ENCODE assay signal across 9 cellular contexts in genomic region chr6:163306000-163306399, GRCh38.
"Had no signal": no experiment of that assay in that cellular context is flagged by ENCODE, and none has a peak within 500 bp of the region (broad histone marks: within the 10 kb centered on the region; RNA-seq: fewer than 3 reads in every experiment).

No MANE protein-coding gene starts in this region.

- DNase-seq: GM23248, GOT3, H7, H9, HCEC 1CT, HFFc6 had no signal

- H3K9ac ChIP-seq: GM23248 had no signal

- H3K9me3 ChIP-seq: HAP-1 had no signal

- H3K4me3 ChIP-seq: GM23248, GM23338, HAP-1 had no signal

- H3K27ac ChIP-seq: GM23248 had no signal

- H3K4me2 ChIP-seq: GM23338 had no signal

- H2AFZ ChIP-seq: GM23248, GM23338 had no signal

- H3K4me1 ChIP-seq: HAP-1 had no signal

- ATAC-seq: GM23338, HCT116 had no signal

- H3K36me3 ChIP-seq: HAP-1 had no signal

- H3K27ac Mint-ChIP-seq: GM23338, H9, HFFc6 had no signal

- H3K9me3 Mint-ChIP-seq: GM23338, H9 had no signal
